Comparison of ENCODE assay signal across 10 cellular contexts in genomic region chr16:89357460-89357859, GRCh38.
DNase-seq lines count a peak whose midpoint lies in the region; TF ChIP-seq lines count a peak whose summit lies in the region.
"Had no signal": no experiment of that assay in that cellular context is flagged by ENCODE, and none has a peak within 500 bp of the region (broad histone marks: within the 10 kb centered on the region; RNA-seq: fewer than 3 reads in every experiment).

No MANE protein-coding gene starts in this region.

- peaks cover 61% of the 10 kb centered on the region for H4K20me1 ChIP-seq in Loucy (ENCODE audit: insufficient read depth, low read length, poor library complexity, severe bottlenecking)

- TF ChIP-seq CTCF in Loucy (conservative IDR thresholded peaks at IDR 0.05; ENCODE audit: low read length) (no peak), mesothelial cell of epicardium (IDR thresholded peaks at IDR 0.05; ENCODE audit: unreplicated experiment) (no peak), GM10266 (IDR thresholded peaks at IDR 0.05; ENCODE audit: control insufficient read depth, insufficient read depth, low read depth, missing control alignments) (no peak)

- H3K9me3 Mint-ChIP-seq in mesothelial cell of epicardium = no peaks in the 10 kb centered on the region

- H3K27me3 ChIP-seq in Loucy (ENCODE audit: insufficient read depth, low read length, poor library complexity, severe bottlenecking) = no peaks in the 10 kb centered on the region
- H3K27me3 ChIP-seq: ovary had no signal

- H3K4me1 ChIP-seq in Loucy (ENCODE audit: insufficient read depth, low read length, poor library complexity, severe bottlenecking) = peaks cover 53% of the 10 kb centered on the region

- H3K4me2 ChIP-seq in Loucy (ENCODE audit: low read depth, low read length, poor library complexity, severe bottlenecking) = peak overlapping the region; percentile 83
- H3K4me2 ChIP-seq: KMS-11 had no signal

- DNase-seq in Ammon's horn (ENCODE audit: low spot score) (peak; percentile 87), amygdala (lab: John Stamatoyannopoulos, UW) (peak in 36 of 56 donors; percentile 20 to 79 (median 46)), mesothelial cell of epicardium (ENCODE audit: low spot score in 2 of 2, unreplicated experiment in 2 of 2) (no peak), GM10266 (ENCODE audit: extremely low spot score) (no peak), hepatic stellate cell (ENCODE audit: low spot score) (no peak), NCI-H82 treated with DMSO at 0.1 percent for 48 hours (lab: John Stamatoyannopoulos, UW; ENCODE audit: unreplicated experiment) (no peak), GM19240 (ENCODE audit: insufficient read length, low spot score) (no peak)

- no peaks in the 10 kb centered on the region for H3K9me3 ChIP-seq in Loucy (ENCODE audit: insufficient read depth, low read depth, low read length)
- H3K9me3 ChIP-seq: ovary had no signal

- peak overlapping the region; percentile 55 for H3K4me3 ChIP-seq in Loucy (ENCODE audit: low read length, poor library complexity, severe bottlenecking)
- H3K4me3 ChIP-seq: ovary had no signal

- H2AFZ ChIP-seq in Loucy (ENCODE audit: low read length) = no peak overlapping the region

- H3K4me3 Mint-ChIP-seq in mesothelial cell of epicardium = no peak overlapping the region

- H3F3A ChIP-seq in Loucy (ENCODE audit: low read depth) = no peaks in the 10 kb centered on the region

- peaks cover 90% of the 10 kb centered on the region for H3K79me2 ChIP-seq in Loucy (ENCODE audit: insufficient read depth, low read length)

- H3K4me1 Mint-ChIP-seq in mesothelial cell of epicardium = peaks cover 54% of the 10 kb centered on the region

- H3K9ac ChIP-seq in Loucy (ENCODE audit: low read depth, low read length, poor library complexity, severe bottlenecking) = no peak overlapping the region
- H3K9ac ChIP-seq: KMS-11 had no signal

- no peaks in the 10 kb centered on the region for H3K36me3 Mint-ChIP-seq in mesothelial cell of epicardium

- no peaks in the 10 kb centered on the region for H3K27me3 Mint-ChIP-seq in mesothelial cell of epicardium (ENCODE audit: low read depth)

- H3K36me3 ChIP-seq in Loucy (ENCODE audit: insufficient read depth, low read length) = no peaks in the 10 kb centered on the region
- H3K36me3 ChIP-seq: ovary had no signal

- H3K27ac Mint-ChIP-seq in mesothelial cell of epicardium = peak overlapping the region; percentile 73

- no peaks in the 10 kb centered on the region for H3K9me2 ChIP-seq in Loucy (replicated peaks; ENCODE audit: low read depth, low read length)

Comparison
In these comparisons a context has a peak if more than half of its experiments do, and no peak if none do; other contexts are left out.
1. DNase-seq: peak in Ammon's horn (single experiment) and amygdala (36 of 56); none in mesothelial cell of epicardium (0 of 2), GM10266 (single experiment), hepatic stellate cell (single experiment), NCI-H82 treated with DMSO at 0.1 percent for 48 hours (single experiment) and GM19240 (single experiment).